Comparison of ENCODE assay signal across 27 cellular contexts in genomic region chr14:95675486-95675885, GRCh38. TPM values are rescaled to one million over a fixed set of nuclear protein-coding genes. Genes with fewer than 3 reads are reported as not detected.
"Had no signal": no experiment of that assay in that cellular context is flagged by ENCODE, and none has a peak within 500 bp of the region (broad histone marks: within the 10 kb centered on the region; RNA-seq: fewer than 3 reads in every experiment).

No MANE protein-coding gene starts in this region.

- H3K4me3 ChIP-seq: adrenal gland, breast epithelium, gastrocnemius medialis, heart left ventricle, left lung, right atrium auricular region, upper lobe of right lung had no signal

- H3K9me3 Mint-ChIP-seq: activated naive CD4-positive, alpha-beta T cell treated with anti-CD3 and anti-CD28 coated beads, Interleukin-2, amount 50 U/mL, for 72 hours; activated T-cell treated with anti-CD3 and anti-CD28 coated beads, Interleukin-2, amount 50 U/mL, for 4 hours had no signal

- DNase-seq: activated CD4-positive, alpha-beta T cell treated with anti-CD3 and anti-CD28 coated beads, Interleukin-2, amount 50 U/mL, for 1 hour; activated CD8-positive, alpha-beta memory T cell treated with anti-CD3 and anti-CD28 coated beads, Interleukin-2, amount 50 U/mL, for 4 hours; activated effector memory CD4-positive, alpha-beta T cell treated with Interleukin-2 at 50 U/mL for 16 hours; activated T-cell treated with anti-CD3 and anti-CD28 coated beads, Interleukin-2, amount 50 U/mL, for 4 hours; adrenal gland; cortex of kidney; gastrocnemius medialis; heart left ventricle; left lung; stimulated activated CD4-positive, alpha-beta T cell treated with anti-CD3 and anti-CD28 coated beads, Interleukin-12 subunit alpha, Interleukin-12 subunit beta, amount 100 ng/mL, for 4 hours; stimulated activated CD4-positive, alpha-beta T cell treated with anti-CD3 and anti-CD28 coated beads, Interleukin-1b, Interleukin-23, amount 100 ng/mL, for 48 hours; stimulated activated CD8-positive, alpha-beta memory T cell treated with anti-CD3 and anti-CD28 coated beads, Interleukin-4, amount 100 ng/mL, for 48 hours; stimulated activated naive CD4-positive, alpha-beta T cell; T1000; upper lobe of right lung had no signal

- H3K4me1 ChIP-seq: breast epithelium, gastrocnemius medialis, heart left ventricle, left lung, right atrium auricular region, upper lobe of right lung had no signal

- H3K27ac ChIP-seq: adrenal gland, breast epithelium, gastrocnemius medialis, heart left ventricle, left lung, right atrium auricular region, upper lobe of right lung had no signal

- H3K27me3 ChIP-seq: adrenal gland, right atrium auricular region had no signal

- H3K36me3 Mint-ChIP-seq: activated naive CD4-positive, alpha-beta T cell treated with anti-CD3 and anti-CD28 coated beads, Interleukin-2, amount 50 U/mL, for 72 hours had no signal

- H3K27ac Mint-ChIP-seq: activated naive CD4-positive, alpha-beta T cell treated with anti-CD3 and anti-CD28 coated beads, Interleukin-2, amount 50 U/mL, for 72 hours; progenitor cell of endocrine pancreas had no signal

- H3K36me3 ChIP-seq: adrenal gland, breast epithelium, gastrocnemius medialis, heart left ventricle, left lung, right atrium auricular region, upper lobe of right lung had no signal

- ATAC-seq: activated CD4-positive, CD25-positive, alpha-beta regulatory T cell treated with anti-CD3 and anti-CD28 coated beads, Interleukin-2, amount 50 U/mL, for 24 hours; activated naive CD4-positive, alpha-beta T cell treated with anti-CD3 and anti-CD28 coated beads, Interleukin-2, amount 50 U/mL, for 72 hours; activated T-cell treated with anti-CD3 and anti-CD28 coated beads, Interleukin-2, amount 50 U/mL, for 4 hours; gastrocnemius medialis; heart left ventricle; left lung; upper lobe of right lung had no signal

- H3K9me3 ChIP-seq: adrenal gland, gastrocnemius medialis, left lung, upper lobe of right lung had no signal

- H3K4me3 Mint-ChIP-seq: activated T-cell treated with anti-CD3 and anti-CD28 coated beads, Interleukin-2, amount 50 U/mL, for 4 hours had no signal

RNA-seq across cellular contexts. Expression of gene TCL1B, which starts 10.7 kb away (rescaled TPM):
- total RNA-seq: activated naive CD4-positive, alpha-beta T cell treated with anti-CD3 and anti-CD28 coated beads, Interleukin-2, amount 50 U/mL, for 72 hours; activated T-cell treated with anti-CD3 and anti-CD28 coated beads, Interleukin-2, amount 50 U/mL, for 4 hours; adrenal gland; astrocyte; breast epithelium; gastrocnemius medialis; heart left ventricle; kidney epithelial cell; left lung; lung microvascular endothelial cell; myocyte; osteoblast; progenitor cell of endocrine pancreas; right atrium auricular region; upper lobe of right lung had no signal
- polyA plus RNA-seq: esophagus, heart left ventricle, neural cell had no signal

RNA-seq across cellular contexts. Expression of gene TCL1A, which starts 38.4 kb away (rescaled TPM):
- total RNA-seq: activated naive CD4-positive, alpha-beta T cell treated with anti-CD3 and anti-CD28 coated beads, Interleukin-2, amount 50 U/mL, for 72 hours; astrocyte; breast epithelium; gastrocnemius medialis; heart left ventricle; kidney epithelial cell; left lung; lung microvascular endothelial cell; myocyte; osteoblast; progenitor cell of endocrine pancreas; upper lobe of right lung had no signal
- polyA plus RNA-seq: adrenal gland, esophagus, neural cell had no signal
